29 cellular contexts compared by ENCODE assay signal in genomic region chr18:79925656-79925979, GRCh38. TPM values are rescaled to one million over a fixed set of nuclear protein-coding genes. Genes with fewer than 3 reads are reported as not detected.
DNase-seq lines count a peak whose midpoint lies in the region; ATAC-seq, FAIRE-seq and TF ChIP-seq lines count a peak whose summit lies in the region.
"Had no signal": no experiment of that assay in that cellular context is flagged by ENCODE, and none has a peak within 500 bp of the region (broad histone marks: within the 10 kb centered on the region; RNA-seq: fewer than 3 reads in every experiment).

No MANE protein-coding gene starts in this region.

- H3K4me1 ChIP-seq in kidney (ENCODE audit: control insufficient read depth in 1 of 2, insufficient read depth in 1 of 2, low read depth in 1 of 2, low read length in 2 of 2), result peaks cover 9 to 11% of the 10 kb centered on the region in 2 donors
- H3K4me1 ChIP-seq in pancreas, result peaks cover 7 to 18% (median 15%) of the 10 kb centered on the region in 3 donors
- H3K4me1 ChIP-seq: A549 had no signal

- no peaks in the 10 kb centered on the region for H3K27me3 ChIP-seq in pancreas
- no peaks in the 10 kb centered on the region for H3K27me3 ChIP-seq in CD4-positive, alpha-beta T cell (ENCODE audit: control insufficient read depth, insufficient read depth, low read length)
- H3K27me3 ChIP-seq: heart left ventricle, tibial nerve had no signal

- WGBS in pancreas, 2 donors, result 51 to 60% methylated on average over 6 of the region's 6 CpGs

- TF ChIP-seq CTCF in kidney (IDR thresholded peaks at IDR 0.05; ENCODE audit: borderline replicate concordance, extremely low read depth, insufficient read depth) (no peak), pancreas (IDR thresholded peaks at IDR 0.05) (no peak), type B pancreatic cell (conservative IDR thresholded peaks at IDR 0.05) (no peak)
- TF ChIP-seq CTCF in CD4-positive, alpha-beta T cell (IDR thresholded peaks at IDR 0.05), result no peak

- no peak for DNase-seq in activated naive CD4-positive, alpha-beta T cell treated with anti-CD3 and anti-CD28 coated beads for 36 hours
- DNase-seq in kidney (no peak), pancreas (peak in 3 of 6 donors; percentile 1 to 32 (median 10)), type B pancreatic cell (ENCODE audit: extremely low spot score, unreplicated experiment) (peak; percentile 3)
- DNase-seq in CD4-positive, alpha-beta T cell, result no peak
- DNase-seq: activated CD4-positive, alpha-beta T cell treated with anti-CD3 and anti-CD28 coated beads, Interleukin-2, amount 10 ng/mL, durations not matched to agents 24 days and 14 days; effector CD4-positive, alpha-beta T cell; Kasumi-1; kidney glomerular epithelial cell; MV-4-11; NCI-H1436 treated with DMSO at 0.1 percent for 48 hours; NCI-H510A; NK-92 treated with Interleukin-12 subunit alpha and Interleukin-12 subunit beta, amount 100 ng/mL, for 24 hours; PC-3; small intestine; stimulated activated CD4-positive, alpha-beta T cell treated with anti-CD3 and anti-CD28 coated beads, Interleukin-1b, Interleukin-23, amount 100 ng/mL, for 48 hours; stimulated activated CD8-positive, alpha-beta memory T cell treated with anti-CD3 and anti-CD28 coated beads, Interleukin-4, amount 100 ng/mL, for 48 hours had no signal

- H3K9me3 ChIP-seq in kidney (ENCODE audit: control insufficient read depth in 1 of 2, low read length in 2 of 2), result peaks cover 5 to 13% of the 10 kb centered on the region in 2 donors
- peaks cover 0 to 4% (median 0%) of the 10 kb centered on the region in 4 donors for H3K9me3 ChIP-seq in pancreas
- peaks cover 18% of the 10 kb centered on the region for H3K9me3 ChIP-seq in CD4-positive, alpha-beta T cell (ENCODE audit: control insufficient read depth, low read length)

- CTCF ChIA-PET in activated naive CD4-positive, alpha-beta T cell treated with anti-CD3 and anti-CD28 coated beads for 36 hours (lab: Charles Lee), result interaction anchor here (1.5 kb wide), 1 partner anchor 72 kb away, joined by 3 read pairs; no protein-coding TSS in a partner anchor
- CTCF ChIA-PET in CD4-positive, alpha-beta T cell (lab: Charles Lee), result no interaction called here

- H3K27ac Mint-ChIP-seq in activated naive CD4-positive, alpha-beta T cell treated with anti-CD3 and anti-CD28 coated beads, Interleukin-2, amount 50 U/mL, for 24 hours, result peak overlapping the region; percentile 5
- H3K27ac Mint-ChIP-seq in activated naive CD4-positive, alpha-beta T cell treated with anti-CD3 and anti-CD28 coated beads for 36 hours, result no peak overlapping the region
- no peak overlapping the region for H3K27ac Mint-ChIP-seq in type B pancreatic cell
- H3K27ac Mint-ChIP-seq in CD4-positive, alpha-beta T cell, result no peak overlapping the region
- H3K27ac Mint-ChIP-seq: activated CD4-positive, alpha-beta T cell treated with anti-CD3 and anti-CD28 coated beads, Interleukin-2, amount 10 ng/mL, durations not matched to agents 24 days and 14 days; activated T-helper 2 cell treated with anti-CD3 and anti-CD28 coated beads, Interferon-gamma antibody, Interleukin-2, Interleukin-4, amounts not matched to agents 10 μg/mL and 5 μg/mL and 100 μg/mL, durations not matched to agents 14 hours and 24 hours and 36 hours; CD8-positive, alpha-beta T cell had no signal

- H3K4me3 Mint-ChIP-seq in activated naive CD4-positive, alpha-beta T cell treated with anti-CD3 and anti-CD28 coated beads, Interleukin-2, amount 50 U/mL, for 24 hours, result no peak overlapping the region
- no peak overlapping the region for H3K4me3 Mint-ChIP-seq in activated naive CD4-positive, alpha-beta T cell treated with anti-CD3 and anti-CD28 coated beads for 36 hours
- no peak overlapping the region for H3K4me3 Mint-ChIP-seq in type B pancreatic cell
- no peak overlapping the region for H3K4me3 Mint-ChIP-seq in CD4-positive, alpha-beta T cell
- H3K4me3 Mint-ChIP-seq: activated CD4-positive, alpha-beta T cell treated with anti-CD3 and anti-CD28 coated beads, Interleukin-2, amount 10 ng/mL, durations not matched to agents 24 days and 14 days; CD8-positive, alpha-beta T cell; stimulated activated naive CD8-positive, alpha-beta T cell treated with anti-CD3 and anti-CD28 coated beads, Interleukin-15, amount 100 ng/mL, for 72 hours had no signal

- H3K36me3 ChIP-seq in kidney (ENCODE audit: control insufficient read depth in 1 of 2, insufficient read depth in 2 of 2, low read length in 2 of 2) (peaks cover 3 to 17% of the 10 kb centered on the region in 2 donors), pancreas (peaks cover 0 to 5% (median 0%) of the 10 kb centered on the region in 3 donors)

- POLR2A ChIA-PET in CD4-positive, alpha-beta T cell (lab: Charles Lee), result no interaction called here

- FAIRE-seq in kidney (lab: Jason Lieb, UNC) (no peak), pancreas (lab: Jason Lieb, UNC) (no peak)
- FAIRE-seq: A549, GM12878, small intestine had no signal

- H3K27me3 Mint-ChIP-seq in activated naive CD4-positive, alpha-beta T cell treated with anti-CD3 and anti-CD28 coated beads, Interleukin-2, amount 50 U/mL, for 24 hours, result no peaks in the 10 kb centered on the region
- H3K27me3 Mint-ChIP-seq in activated naive CD4-positive, alpha-beta T cell treated with anti-CD3 and anti-CD28 coated beads for 36 hours (ENCODE audit: low read depth), result no peaks in the 10 kb centered on the region
- H3K27me3 Mint-ChIP-seq in type B pancreatic cell, result no peaks in the 10 kb centered on the region
- no peaks in the 10 kb centered on the region for H3K27me3 Mint-ChIP-seq in CD4-positive, alpha-beta T cell
- H3K27me3 Mint-ChIP-seq: activated CD4-positive, alpha-beta T cell treated with anti-CD3 and anti-CD28 coated beads, Interleukin-2, amount 10 ng/mL, durations not matched to agents 24 days and 14 days; stimulated activated naive CD8-positive, alpha-beta T cell treated with anti-CD3 and anti-CD28 coated beads, Interleukin-15, amount 100 ng/mL, for 72 hours had no signal

- peaks cover 11% of the 10 kb centered on the region for H3K9me3 Mint-ChIP-seq in activated naive CD4-positive, alpha-beta T cell treated with anti-CD3 and anti-CD28 coated beads, Interleukin-2, amount 50 U/mL, for 24 hours
- H3K9me3 Mint-ChIP-seq in activated naive CD4-positive, alpha-beta T cell treated with anti-CD3 and anti-CD28 coated beads for 36 hours, result peaks cover 15% of the 10 kb centered on the region
- peaks cover 6% of the 10 kb centered on the region for H3K9me3 Mint-ChIP-seq in type B pancreatic cell
- peaks cover 9% of the 10 kb centered on the region for H3K9me3 Mint-ChIP-seq in CD4-positive, alpha-beta T cell

- no peak overlapping the region for H3K9ac ChIP-seq in kidney (ENCODE audit: low read length in 2 of 2)

- no peaks in the 10 kb centered on the region for H3K4me1 Mint-ChIP-seq in activated naive CD4-positive, alpha-beta T cell treated with anti-CD3 and anti-CD28 coated beads, Interleukin-2, amount 50 U/mL, for 24 hours
- no peaks in the 10 kb centered on the region for H3K4me1 Mint-ChIP-seq in activated naive CD4-positive, alpha-beta T cell treated with anti-CD3 and anti-CD28 coated beads for 36 hours (ENCODE audit: low read depth)
- no peaks in the 10 kb centered on the region for H3K4me1 Mint-ChIP-seq in type B pancreatic cell (ENCODE audit: unreplicated experiment)
- peaks cover 5% of the 10 kb centered on the region for H3K4me1 Mint-ChIP-seq in CD4-positive, alpha-beta T cell (ENCODE audit: low read depth)
- H3K4me1 Mint-ChIP-seq: activated CD4-positive, alpha-beta T cell treated with anti-CD3 and anti-CD28 coated beads, Interleukin-2, amount 10 ng/mL, durations not matched to agents 24 days and 14 days; stimulated activated naive CD8-positive, alpha-beta T cell treated with anti-CD3 and anti-CD28 coated beads, Interleukin-15, amount 100 ng/mL, for 72 hours had no signal

- intact Hi-C loops in activated naive CD4-positive, alpha-beta T cell treated with anti-CD3 and anti-CD28 coated beads for 36 hours (cut with micrococcal nuclease), result no loop called here
- intact Hi-C loops in kidney (cut with DNase I), result no loop called here
- intact Hi-C loops in pancreas (cut with DNase I), result no loop called here
- intact Hi-C loops in CD4-positive, alpha-beta T cell (cut with DNase I, micrococcal nuclease), result no loop called here

- H3K36me3 Mint-ChIP-seq in activated naive CD4-positive, alpha-beta T cell treated with anti-CD3 and anti-CD28 coated beads, Interleukin-2, amount 50 U/mL, for 24 hours, result peaks cover 26% of the 10 kb centered on the region
- peaks cover 34% of the 10 kb centered on the region for H3K36me3 Mint-ChIP-seq in activated naive CD4-positive, alpha-beta T cell treated with anti-CD3 and anti-CD28 coated beads for 36 hours (ENCODE audit: low read depth)
- peaks cover 31% of the 10 kb centered on the region for H3K36me3 Mint-ChIP-seq in type B pancreatic cell
- peaks cover 77% of the 10 kb centered on the region for H3K36me3 Mint-ChIP-seq in CD4-positive, alpha-beta T cell (ENCODE audit: low read depth)

- no peak overlapping the region for H3K4me3 ChIP-seq in kidney (ENCODE audit: low read length in 2 of 2)
- H3K4me3 ChIP-seq in pancreas, result no peak overlapping the region
- H3K4me3 ChIP-seq: A549, GM12878, heart left ventricle, tibial nerve had no signal

- ATAC-seq in pancreas (peak in 2 of 4 donors; percentile 4 to 12), GM18870 (IDR thresholded peaks at IDR 0.05; ENCODE audit: unreplicated experiment) (no peak), GM19328 (IDR thresholded peaks at IDR 0.05; ENCODE audit: unreplicated experiment) (no peak)
- no peak for ATAC-seq in CD4-positive, alpha-beta T cell (ENCODE audit: poor library complexity)
- ATAC-seq: A549; CD8-positive, alpha-beta T cell; GM12878; PC-3; stimulated activated naive CD8-positive, alpha-beta T cell treated with anti-CD3 and anti-CD28 coated beads, Interleukin-15, amount 100 ng/mL, for 72 hours had no signal

- H3K27ac ChIP-seq in kidney (ENCODE audit: low read depth in 2 of 2, low read length in 2 of 2) (peak overlapping the region; percentile 44 to 68), pancreas (peak overlapping the region; percentile 51 to 73 (median 60))
- no peak overlapping the region for H3K27ac ChIP-seq in CD4-positive, alpha-beta T cell (ENCODE audit: low read depth, low read length)
- H3K27ac ChIP-seq: A549, epithelial cell of prostate, VCaP had no signal

RNA-seq across cellular contexts. Expression of gene SLC66A2, which starts 25.8 kb away (rescaled TPM):
- total RNA-seq in activated naive CD4-positive, alpha-beta T cell treated with anti-CD3 and anti-CD28 coated beads for 36 hours, result 10 to 100 TPM; 26.0 to 26.8 TPM
- 45.5 TPM for total RNA-seq in kidney
- 41.9 TPM for polyA plus RNA-seq in kidney (ENCODE audit: insufficient read depth, low read depth, low replicate concordance)
- total RNA-seq in pancreas, result 10 to 100 TPM; 19.6 to 24.3 (median 21.7) TPM
- 10 to 100 TPM; 34.1 to 36.1 TPM for polyA plus RNA-seq in pancreas
- 39.3 and 39.7 TPM in 2 replicates for total RNA-seq in type B pancreatic cell (ENCODE audit: low replicate concordance)
- total RNA-seq in CD4-positive, alpha-beta T cell, result 10 to 100 TPM; 44.5 to 44.8 TPM

RNA-seq across cellular contexts. Expression of gene HSBP1L1, which starts 38.8 kb away (rescaled TPM):
- 10 to 100 TPM; 14.2 to 14.8 TPM for total RNA-seq in activated naive CD4-positive, alpha-beta T cell treated with anti-CD3 and anti-CD28 coated beads for 36 hours
- 26.0 TPM for total RNA-seq in kidney
- 43.6 TPM for polyA plus RNA-seq in kidney (ENCODE audit: insufficient read depth, low read depth, low replicate concordance)
- total RNA-seq in pancreas, result 10 to 100 TPM in 5 of 6 donors, 1 to 10 TPM in 1; 9.2 to 14.6 (median 12.7) TPM
- 10 to 100 TPM; 42.9 to 43.6 TPM for polyA plus RNA-seq in pancreas
- total RNA-seq in type B pancreatic cell (ENCODE audit: low replicate concordance), result 9.9 and 25.0 TPM in 2 replicates
- 10 to 100 TPM; 42.6 to 42.7 TPM for total RNA-seq in CD4-positive, alpha-beta T cell
